In the genomic region with DNA sequence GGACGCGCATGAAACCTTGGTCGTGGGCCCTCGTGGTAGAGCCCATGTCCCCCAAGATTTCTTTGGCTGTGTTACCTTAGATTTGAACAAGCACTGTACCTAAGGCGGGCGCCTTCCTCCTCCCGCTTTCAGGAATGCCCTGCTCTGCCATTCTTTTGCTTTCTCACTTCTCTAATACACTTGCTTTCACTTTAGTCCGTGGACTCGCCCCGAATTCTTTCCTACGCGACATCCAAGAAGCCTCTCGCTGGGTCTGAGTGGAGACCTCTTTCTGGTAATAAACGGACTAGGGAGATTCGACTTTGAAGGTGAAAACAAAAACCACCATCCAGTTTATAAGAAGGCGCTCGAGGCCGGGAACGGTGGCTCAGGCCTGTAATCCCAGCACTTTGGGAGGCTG, we compare ENCODE assay signal across 9 cellular contexts. TPM values are rescaled to one million over a fixed set of nuclear protein-coding genes. Genes with fewer than 3 reads are reported as not detected.
DNase-seq lines count a peak whose midpoint lies in the region; ATAC-seq and TF ChIP-seq lines count a peak whose summit lies in the region.
"Had no signal": no experiment of that assay in that cellular context is flagged by ENCODE, and none has a peak within 500 bp of the region (broad histone marks: within the 10 kb centered on the region; RNA-seq: fewer than 3 reads in every experiment).

No MANE protein-coding gene starts in this region.

- peak overlapping the region; percentile 72 to 81 for H3K4me3 ChIP-seq in tibial artery

- H3K4me1 Mint-ChIP-seq in activated T-cell treated with anti-CD3 and anti-CD28 coated beads, Interleukin-2, amount 50 U/mL, for 72 hours (ENCODE audit: low read depth): peaks cover 53% of the 10 kb centered on the region
- peaks cover 11% of the 10 kb centered on the region for H3K4me1 Mint-ChIP-seq in activated T-helper 17 cell treated with anti-CD3 and anti-CD28 coated beads, Interleukin-2, amount 50 U/mL, for 72 hours
- H3K4me1 Mint-ChIP-seq in immature natural killer cell: peaks cover 53% of the 10 kb centered on the region in 2 donors

- H3K27me3 Mint-ChIP-seq in activated T-cell treated with anti-CD3 and anti-CD28 coated beads, Interleukin-2, amount 50 U/mL, for 72 hours (ENCODE audit: low read depth): no peaks in the 10 kb centered on the region
- H3K27me3 Mint-ChIP-seq in activated T-helper 17 cell treated with anti-CD3 and anti-CD28 coated beads, Interleukin-2, amount 50 U/mL, for 72 hours: no peaks in the 10 kb centered on the region
- peaks cover 5 to 13% (median 6%) of the 10 kb centered on the region in 3 donors for H3K27me3 Mint-ChIP-seq in immature natural killer cell (ENCODE audit: low read depth in 3 of 3)

- H3K27ac ChIP-seq in tibial artery: peak overlapping the region in 1 of 2 donors; percentile 74

- DNase-seq in activated T-cell treated with anti-CD3 and anti-CD28 coated beads, Interleukin-2, amount 50 U/mL, for 72 hours: no peak
- no peak for DNase-seq in activated T-cell treated with anti-CD3 and anti-CD28 coated beads, Interleukin-2, amount 50 U/mL, for 1 hour
- DNase-seq in immature natural killer cell (no peak), tibial artery (no peak), DMS 273 (lab: John Stamatoyannopoulos, UW; ENCODE audit: unreplicated experiment) (no peak)
- DNase-seq in stimulated activated CD4-positive, alpha-beta T cell treated with anti-CD3 and anti-CD28 coated beads, Interleukin-12 subunit alpha, Interleukin-12 subunit beta, amount 100 ng/mL, for 4 hours: no peak
- DNase-seq: activated gamma-delta T cell treated with Interleukin-2 at 50 U/mL for 16 hours had no signal

- intact Hi-C loops in tibial artery (cut with DNase I; ENCODE audit: low total_unique reads): no loop called here

- no peak for TF ChIP-seq CTCF in tibial artery (IDR thresholded peaks at IDR 0.05)

- peak overlapping the region; percentile 89 to 97 for H3K4me3 Mint-ChIP-seq in activated T-cell treated with anti-CD3 and anti-CD28 coated beads, Interleukin-2, amount 50 U/mL, for 72 hours
- peak overlapping the region; percentile 99 for H3K4me3 Mint-ChIP-seq in activated T-helper 17 cell treated with anti-CD3 and anti-CD28 coated beads, Interleukin-2, amount 50 U/mL, for 72 hours
- H3K4me3 Mint-ChIP-seq in immature natural killer cell: peak overlapping the region; percentile 27 to 96 (median 92)

- H3K9me3 Mint-ChIP-seq in activated T-cell treated with anti-CD3 and anti-CD28 coated beads, Interleukin-2, amount 50 U/mL, for 72 hours: no peaks in the 10 kb centered on the region
- H3K9me3 Mint-ChIP-seq in activated T-helper 17 cell treated with anti-CD3 and anti-CD28 coated beads, Interleukin-2, amount 50 U/mL, for 72 hours: no peaks in the 10 kb centered on the region
- H3K9me3 Mint-ChIP-seq in immature natural killer cell: no peaks in the 10 kb centered on the region

- peaks cover 7 to 9% of the 10 kb centered on the region in 2 donors for H3K36me3 Mint-ChIP-seq in activated T-cell treated with anti-CD3 and anti-CD28 coated beads, Interleukin-2, amount 50 U/mL, for 72 hours (ENCODE audit: insufficient read depth in 2 of 2)
- H3K36me3 Mint-ChIP-seq in activated T-helper 17 cell treated with anti-CD3 and anti-CD28 coated beads, Interleukin-2, amount 50 U/mL, for 72 hours (ENCODE audit: low read depth): peaks cover 58% of the 10 kb centered on the region
- H3K36me3 Mint-ChIP-seq in immature natural killer cell: peaks cover 0 to 6% (median 0%) of the 10 kb centered on the region in 3 donors

- peaks cover 0 to 5% (median under 1%) of the 10 kb centered on the region in 3 donors for H3K36me3 ChIP-seq in tibial artery

- peaks cover 0 to 28% (median 21%) of the 10 kb centered on the region in 4 donors for H3K4me1 ChIP-seq in tibial artery

- no peaks in the 10 kb centered on the region for H3K9me3 ChIP-seq in tibial artery

- H3K27ac Mint-ChIP-seq in activated T-cell treated with anti-CD3 and anti-CD28 coated beads, Interleukin-2, amount 50 U/mL, for 72 hours: peak overlapping the region; percentile 91
- peak overlapping the region; percentile 93 for H3K27ac Mint-ChIP-seq in activated T-helper 17 cell treated with anti-CD3 and anti-CD28 coated beads, Interleukin-2, amount 50 U/mL, for 72 hours
- peak overlapping the region in 5 of 6 donors; percentile 29 to 93 (median 80) for H3K27ac Mint-ChIP-seq in immature natural killer cell

- H3K27me3 ChIP-seq in tibial artery: no peaks in the 10 kb centered on the region

- no peak for ATAC-seq in activated T-cell treated with anti-CD3 and anti-CD28 coated beads, Interleukin-2, amount 50 U/mL, for 72 hours (replicated peaks in 1 of 2)
- no peak for ATAC-seq in activated T-helper 17 cell treated with anti-CD3 and anti-CD28 coated beads, Interleukin-2, amount 50 U/mL, for 72 hours (replicated peaks)
- ATAC-seq in HG02642 (IDR thresholded peaks at IDR 0.05; ENCODE audit: poor library complexity, unreplicated experiment): no peak

RNA-seq across cellular contexts. Expression of a gene that starts 1.2 kb away (rescaled TPM):
- 100 to 1,000 TPM; 162 to 184 TPM for total RNA-seq in activated T-cell treated with anti-CD3 and anti-CD28 coated beads, Interleukin-2, amount 50 U/mL, for 72 hours
- 100 to 1,000 TPM in 1 of 2 donors, 10 to 100 TPM in 1; 98.4 to 163 TPM for total RNA-seq in activated T-helper 17 cell treated with anti-CD3 and anti-CD28 coated beads, Interleukin-2, amount 50 U/mL, for 72 hours
- polyA plus RNA-seq in immature natural killer cell: 10 to 100 TPM; 16.6 to 56.0 (median 26.1) TPM
